In genomic region chr2:29759342-29759741, GRCh38 we compare ENCODE assay signal across 1 cellular context.
TF ChIP-seq lines count a peak whose summit lies in the region.

No MANE protein-coding gene starts in this region.

TF ChIP-seq in SK-N-SH treated with all-trans-retinoic acid at 6 μM for 48 hours, 23 proteins besides CTCF, POLR2A, EP300 and RAD21 (continued from another document):
- TF ChIP-seq POU6F1 (CRISPR knock-in tag; IDR thresholded peaks at IDR 0.05; ENCODE audit: borderline replicate concordance, low read depth) = no peak; the same call in 1 of the 2 replicates
- TF ChIP-seq ESRRG (CRISPR knock-in tag; IDR thresholded peaks at IDR 0.05) = no peak
- TF ChIP-seq ARNTL (CRISPR knock-in tag; IDR thresholded peaks at IDR 0.05; ENCODE audit: borderline replicate concordance, low read depth) = no peak
- no peak for TF ChIP-seq PPARA (CRISPR knock-in tag; IDR thresholded peaks at IDR 0.05; ENCODE audit: borderline replicate concordance)
- peak; percentile 25; the same call in 1 of the 2 replicates for TF ChIP-seq CREB5 (CRISPR knock-in tag; IDR thresholded peaks at IDR 0.05; ENCODE audit: low read depth)
- TF ChIP-seq ZNF8 (CRISPR knock-in tag; IDR thresholded peaks at IDR 0.05) = no peak
